ENCODE assay signal across 35 cellular contexts in genomic region chr13:48012668-48013067, GRCh38. TPM values are rescaled to one million over a fixed set of nuclear protein-coding genes. Genes with fewer than 3 reads are reported as not detected.
A peak's percentile ranks its signal among the peaks of the same experiment; 100 is the strongest.
DNase-seq lines count a peak whose midpoint lies in the region; ATAC-seq, FAIRE-seq and TF ChIP-seq lines count a peak whose summit lies in the region.
"Had no signal": no experiment of that assay in that cellular context is flagged by ENCODE, and none has a peak within 500 bp of the region (broad histone marks: within the 10 kb centered on the region; RNA-seq: fewer than 3 reads in every experiment).

No MANE protein-coding gene starts in this region.

- peaks cover 23% of the 10 kb centered on the region for H3K36me3 Mint-ChIP-seq in endodermal cell (ENCODE audit: low read depth)

- 95% methylated on average over 1 of the region's 1 CpG for WGBS in HepG2 (ENCODE audit: low lambda C conversion rate)
- 83% methylated on average over 1 of the region's 1 CpG for WGBS in right lobe of liver (ENCODE audit: insufficient coverage, low coverage, low lambda C conversion rate, missing lambda C conversion rate)
- 100% methylated on average over 1 of the region's 1 CpG for WGBS in endodermal cell (ENCODE audit: insufficient coverage in 1 of 2, insufficient read length in 1 of 2), 2 experiments
- WGBS in small intestine, 3 donors, result 98 to 100% (median 100%) methylated on average over 1 of the region's 1 CpG

- DNase-seq in HepG2 (ENCODE audit: low spot score), result no peak
- no peak for DNase-seq in right lobe of liver
- DNase-seq in endodermal cell, result no peak
- no peak for DNase-seq in small intestine
- DNase-seq in DMS153 treated with DMSO at 0.1 percent for 48 hours (lab: John Stamatoyannopoulos, UW; ENCODE audit: unreplicated experiment), result no peak
- no peak for DNase-seq in GM19239 (ENCODE audit: insufficient read length, low spot score)
- DNase-seq: 8988T; ACHN; AML-193; BE2C; C1 segment of cervical spinal cord; Caco-2; Calu3; CD4-positive, alpha-beta memory T cell; CD4-positive, alpha-beta T cell; CD4-positive, CD25-positive, alpha-beta regulatory T cell; CD8-positive, alpha-beta memory T cell; CD8-positive, alpha-beta T cell; COR-L47; DMS 273 treated with DMSO at 0.1 percent for 48 hours; DMS153; DMS53; DMS79; DMS79 treated with DMSO at 0.1 percent for 48 hours; DND-41; EL had no signal

- H3K27ac Mint-ChIP-seq in endodermal cell, result no peak overlapping the region
- H3K27ac Mint-ChIP-seq: B cell; CD14-positive monocyte; CD4-positive, alpha-beta memory T cell; CD4-positive, alpha-beta T cell; CD8-positive, alpha-beta memory T cell; CD8-positive, alpha-beta T cell had no signal

- intact Hi-C loops in HepG2 (cut with micrococcal nuclease; ENCODE audit: unreplicated experiment), result no loop called here
- intact Hi-C loops in right lobe of liver (cut with DNase I), result no loop called here

- H3K9ac ChIP-seq in HepG2 (ENCODE audit: insufficient read depth, low read depth, low read length) (no peak overlapping the region), endodermal cell (ENCODE audit: extremely low read depth, low read length, poor library complexity, severe bottlenecking) (no peak overlapping the region)
- H3K9ac ChIP-seq: BLaER1; BLaER1 treated with 17β-estradiol and CSF1 and Interleukin-3, amounts not matched to agents 10 nM and 100 nM had no signal

- H3K4me1 ChIP-seq in HepG2 (ENCODE audit: insufficient read depth, low read length) (peaks cover 13% of the 10 kb centered on the region), right lobe of liver (no peaks in the 10 kb centered on the region), endodermal cell (ENCODE audit: control insufficient read depth, insufficient read depth, low read length) (no peaks in the 10 kb centered on the region), small intestine (ENCODE audit: control insufficient read depth in 2 of 2, insufficient read depth in 1 of 2, low read depth in 1 of 2, low read length in 1 of 2) (no peaks in the 10 kb centered on the region)
- H3K4me1 ChIP-seq: BE2C, BLaER1 had no signal

- peaks cover 17% of the 10 kb centered on the region for H3K4me1 Mint-ChIP-seq in endodermal cell
- H3K4me1 Mint-ChIP-seq: B cell had no signal

- no peaks in the 10 kb centered on the region for H3K79me2 ChIP-seq in HepG2 (ENCODE audit: insufficient read depth, low read length)

- FAIRE-seq in HepG2 (lab: Jason Lieb, UNC), result no peak
- FAIRE-seq in small intestine (lab: Jason Lieb, UNC), result peak; percentile 39
- no peak for FAIRE-seq in GM19239 (lab: Jason Lieb, UNC)
- FAIRE-seq: A204.1, A549, D721Med had no signal

- no peak overlapping the region for H2AFZ ChIP-seq in HepG2 (ENCODE audit: low read length)

- TF ChIP-seq RAD21 in HepG2 (CRISPR knock-in tag; IDR thresholded peaks at IDR 0.05), result no peak

- H4K20me1 ChIP-seq in HepG2 (ENCODE audit: insufficient read depth, low read length), result no peaks in the 10 kb centered on the region
- H4K20me1 ChIP-seq: BLaER1; BLaER1 treated with 17β-estradiol and CSF1 and Interleukin-3, amounts not matched to agents 10 nM and 100 nM had no signal

- H3K9me3 ChIP-seq in HepG2 (ENCODE audit: low read length) (no peaks in the 10 kb centered on the region), right lobe of liver (no peaks in the 10 kb centered on the region), endodermal cell (ENCODE audit: control insufficient read depth, low read length) (peaks cover 23% of the 10 kb centered on the region), small intestine (ENCODE audit: control insufficient read depth, low read depth) (no peaks in the 10 kb centered on the region)
- H3K9me3 ChIP-seq: A549, BE2C, BLaER1 had no signal

- TF ChIP-seq POLR2A in HepG2 (IDR thresholded peaks at IDR 0.05; ENCODE audit: insufficient read depth in 1 of 2, low read depth in 2 of 2, low read length in 2 of 2), result no peak
- TF ChIP-seq POLR2A in right lobe of liver (IDR thresholded peaks at IDR 0.05), result no peak

- no peak overlapping the region for H3K4me3 ChIP-seq in HepG2 (replicated peaks in 1 of 3; ENCODE audit: insufficient read depth in 1 of 3, low read depth in 2 of 3, low read length in 3 of 3)
- H3K4me3 ChIP-seq in right lobe of liver, result no peak overlapping the region
- peak overlapping the region; percentile 25 for H3K4me3 ChIP-seq in endodermal cell (ENCODE audit: low read length)
- no peak overlapping the region for H3K4me3 ChIP-seq in small intestine (ENCODE audit: low read depth in 1 of 2, low read length in 2 of 2)
- H3K4me3 ChIP-seq: A549; BLaER1; BLaER1 treated with 17β-estradiol and CSF1 and Interleukin-3, amounts not matched to agents 10 nM and 100 nM had no signal

- no peaks in the 10 kb centered on the region for H3K36me3 ChIP-seq in HepG2 (replicated peaks in 1 of 2; ENCODE audit: control insufficient read depth in 1 of 2, insufficient read depth in 2 of 2, low read length in 2 of 2)
- no peaks in the 10 kb centered on the region for H3K36me3 ChIP-seq in right lobe of liver
- H3K36me3 ChIP-seq in endodermal cell (ENCODE audit: control insufficient read depth, insufficient read depth, low read length), result peaks cover 7% of the 10 kb centered on the region
- H3K36me3 ChIP-seq in small intestine (ENCODE audit: control insufficient read depth in 2 of 2, insufficient read depth in 2 of 2, low read length in 2 of 2), result no peaks in the 10 kb centered on the region

- peaks cover 13% of the 10 kb centered on the region for H3K9me3 Mint-ChIP-seq in endodermal cell
- H3K9me3 Mint-ChIP-seq: CD4-positive, alpha-beta T cell; CD8-positive, alpha-beta memory T cell; CD8-positive, alpha-beta T cell had no signal

- no peak for TF ChIP-seq CTCF in HepG2 (CRISPR knock-in tag; IDR thresholded peaks at IDR 0.05)
- TF ChIP-seq CTCF in right lobe of liver (IDR thresholded peaks at IDR 0.05), result no peak
- TF ChIP-seq CTCF in endodermal cell (conservative IDR thresholded peaks at IDR 0.05), result no peak

- CTCF ChIA-PET in HepG2 (lab: Yijun Ruan, JAX; ENCODE audit: low intra/inter-chr PET ratio, low total read pairs), result no interaction called here

- H3K27me3 Mint-ChIP-seq in endodermal cell (ENCODE audit: insufficient read depth), result no peaks in the 10 kb centered on the region
- H3K27me3 Mint-ChIP-seq: B cell; CD4-positive, alpha-beta memory T cell; CD4-positive, alpha-beta T cell; CD4-positive, CD25-positive, alpha-beta regulatory T cell; CD8-positive, alpha-beta memory T cell had no signal

- BruUV-seq in HepG2 (replicated peaks; lab: Mats Ljungman, UMichigan), result no TSS peak

- no peak overlapping the region for H3K4me2 ChIP-seq in HepG2 (ENCODE audit: low read depth, low read length)
- H3K4me2 ChIP-seq: A549; BLaER1; BLaER1 treated with 17β-estradiol and CSF1 and Interleukin-3, amounts not matched to agents 10 nM and 100 nM had no signal

- POLR2A ChIA-PET in HepG2 (lab: Yijun Ruan, JAX), result interaction anchor here (1.5 kb wide), 1 partner anchor 11 kb away, joined by 8 read pairs; the partner anchor contains the start of gene SUCLA2

- H3K4me3 Mint-ChIP-seq in endodermal cell, result no peak overlapping the region
- H3K4me3 Mint-ChIP-seq: B cell; CD14-positive monocyte; CD4-positive, alpha-beta memory T cell; CD4-positive, alpha-beta T cell; CD4-positive, CD25-positive, alpha-beta regulatory T cell; CD8-positive, alpha-beta memory T cell; CD8-positive, alpha-beta T cell had no signal

- ATAC-seq in HepG2, result no peak
- no peak for ATAC-seq in right lobe of liver
- ATAC-seq: A549; CD8-positive, alpha-beta T cell had no signal

- in situ Hi-C loops in HepG2 (cut with HindIII; ENCODE audit: extremely low pct_ligation_motif_present, low pct_unique_long_range_greater_than_20kb), result no loop called here

- TF ChIP-seq EP300 in HepG2 (IDR thresholded peaks at IDR 0.05; ENCODE audit: low read depth in 2 of 2, low read length in 2 of 2) (no peak), HepG2 (CRISPR knock-in tag; IDR thresholded peaks at IDR 0.05; ENCODE audit: borderline replicate concordance) (no peak)

- no peaks in the 10 kb centered on the region for H3K27me3 ChIP-seq in HepG2 (ENCODE audit: control insufficient read depth in 1 of 2, insufficient read depth in 2 of 2, low read length in 2 of 2)
- H3K27me3 ChIP-seq in right lobe of liver, result no peaks in the 10 kb centered on the region
- H3K27me3 ChIP-seq in endodermal cell (ENCODE audit: control insufficient read depth, insufficient read depth, low read length, poor library complexity, severe bottlenecking), result no peaks in the 10 kb centered on the region
- no peaks in the 10 kb centered on the region for H3K27me3 ChIP-seq in small intestine (ENCODE audit: control insufficient read depth in 2 of 2, insufficient read depth in 2 of 2, low read length in 2 of 2)
- H3K27me3 ChIP-seq: BE2C; BLaER1; BLaER1 treated with 17β-estradiol and CSF1 and Interleukin-3, amounts not matched to agents 10 nM and 100 nM had no signal

- no peak overlapping the region for H3K27ac ChIP-seq in HepG2 (ENCODE audit: extremely low read length, insufficient read depth, low read length)
- no peak overlapping the region for H3K27ac ChIP-seq in right lobe of liver
- H3K27ac ChIP-seq in endodermal cell (ENCODE audit: low read depth, low read length), result no peak overlapping the region
- H3K27ac ChIP-seq in small intestine (ENCODE audit: low read depth in 1 of 2, low read length in 1 of 2), result no peak overlapping the region
- H3K27ac ChIP-seq: 22Rv1; A549; BLaER1; BLaER1 treated with 17β-estradiol and CSF1 and Interleukin-3, amounts not matched to agents 10 nM and 100 nM; C4-2B had no signal

RNA-seq across cellular contexts. Expression of gene SUCLA2, which starts 11.6 kb away (rescaled TPM):
- 77.1 and 121 TPM in 2 replicates for total RNA-seq in HepG2 (2016; rRNA removed; fragmentation: Illumina TruSeq; extraction: Trizol)
- 12.0 and 15.2 TPM in 2 replicates for total RNA-seq in HepG2 (2016; cell fraction: cytosol; rRNA removed; fragmentation: Illumina TruSeq; extraction: Trizol; ENCODE audit: low read depth)
- total RNA-seq in HepG2 (2016; cell fraction: insoluble cytoplasmic fraction; rRNA removed; fragmentation: Illumina TruSeq; extraction: Trizol), result 75.9 and 120 TPM in 2 replicates
- 14.9 and 21.6 TPM in 2 replicates for total RNA-seq in HepG2 (2016; cell fraction: membrane; rRNA removed; fragmentation: Illumina TruSeq; extraction: Trizol)
- total RNA-seq in HepG2 (2016; cell fraction: nucleus; rRNA removed; fragmentation: Illumina TruSeq; extraction: Trizol), result 63.1 and 64.4 TPM in 2 replicates
- polyA plus RNA-seq in HepG2 (2011; rRNA removed), result 20.2 and 28.4 TPM in 2 replicates
- 14.6 and 18.2 TPM in 2 replicates for polyA plus RNA-seq in HepG2 (2011; cell fraction: cytosol; rRNA removed)
- polyA plus RNA-seq in HepG2 (2011; cell fraction: nucleus; rRNA removed), result 12.2 and 14.6 TPM in 2 replicates
- polyA plus RNA-seq in HepG2 (2012), result 28.9 and 43.9 TPM in 2 replicates
- polyA plus RNA-seq in HepG2 (2016; cell fraction: cytosol; fragmentation: Illumina TruSeq; extraction: Trizol; ENCODE audit: low read depth), result 4.5 and 4.8 TPM in 2 replicates
- polyA plus RNA-seq in HepG2 (2016; cell fraction: insoluble cytoplasmic fraction; fragmentation: Illumina TruSeq; extraction: Trizol; ENCODE audit: low read depth), result 89.7 and 98.4 TPM in 2 replicates
- polyA plus RNA-seq in HepG2 (2016; cell fraction: membrane; fragmentation: Illumina TruSeq; extraction: Trizol; ENCODE audit: low read depth), result 10.1 and 12.2 TPM in 2 replicates
- 43.8 and 44.1 TPM in 2 replicates for polyA plus RNA-seq in HepG2 (2016; cell fraction: nucleus; fragmentation: Illumina TruSeq; extraction: Trizol; ENCODE audit: insufficient read depth, low read depth)
- 8.5 and 8.7 TPM in 2 replicates for polyA minus RNA-seq in HepG2 (2011; rRNA and poly(A)+ RNA removed; ENCODE audit: low replicate concordance)
- 20.0 and 21.3 TPM in 2 replicates for polyA minus RNA-seq in HepG2 (2011; cell fraction: cytosol; rRNA and poly(A)+ RNA removed)
- polyA minus RNA-seq in HepG2 (2011; cell fraction: nucleus; rRNA and poly(A)+ RNA removed), result 62.0 and 67.2 TPM in 2 replicates
- 10 to 100 TPM; 16.0 to 35.8 (median 19.8) TPM for total RNA-seq in right lobe of liver
- total RNA-seq in endodermal cell, result 10 to 100 TPM; 78.8 to 79.0 TPM
- polyA plus RNA-seq in endodermal cell (2013, experiment 1 of 2), result 55.5 TPM
- 52.2 TPM for polyA plus RNA-seq in endodermal cell (2013, experiment 2 of 2)
- polyA plus RNA-seq in small intestine, result 10 to 100 TPM; 57.8 to 91.2 (median 58.2) TPM

RNA-seq across cellular contexts. Expression of gene NUDT15, which starts 24.9 kb away (rescaled TPM):
- total RNA-seq in HepG2 (2016; rRNA removed; fragmentation: Illumina TruSeq; extraction: Trizol), result 47.3 and 69.9 TPM in 2 replicates
- 7.1 and 7.9 TPM in 2 replicates for total RNA-seq in HepG2 (2016; cell fraction: cytosol; rRNA removed; fragmentation: Illumina TruSeq; extraction: Trizol; ENCODE audit: low read depth)
- total RNA-seq in HepG2 (2016; cell fraction: insoluble cytoplasmic fraction; rRNA removed; fragmentation: Illumina TruSeq; extraction: Trizol), result 49.0 and 73.7 TPM in 2 replicates
- total RNA-seq in HepG2 (2016; cell fraction: membrane; rRNA removed; fragmentation: Illumina TruSeq; extraction: Trizol), result 30.3 and 35.9 TPM in 2 replicates
- total RNA-seq in HepG2 (2016; cell fraction: nucleus; rRNA removed; fragmentation: Illumina TruSeq; extraction: Trizol), result 15.9 and 17.8 TPM in 2 replicates
- 13.6 and 21.3 TPM in 2 replicates for polyA plus RNA-seq in HepG2 (2011; rRNA removed)
- polyA plus RNA-seq in HepG2 (2011; cell fraction: cytosol; rRNA removed), result 11.3 and 13.1 TPM in 2 replicates
- 2.6 and 3.5 TPM in 2 replicates for polyA plus RNA-seq in HepG2 (2011; cell fraction: nucleus; rRNA removed)
- 13.1 and 17.2 TPM in 2 replicates for polyA plus RNA-seq in HepG2 (2012)
- 8.9 and 9.5 TPM in 2 replicates for polyA plus RNA-seq in HepG2 (2016; cell fraction: cytosol; fragmentation: Illumina TruSeq; extraction: Trizol; ENCODE audit: low read depth)
- 75.0 and 88.7 TPM in 2 replicates for polyA plus RNA-seq in HepG2 (2016; cell fraction: insoluble cytoplasmic fraction; fragmentation: Illumina TruSeq; extraction: Trizol; ENCODE audit: low read depth)
- 25.3 and 25.5 TPM in 2 replicates for polyA plus RNA-seq in HepG2 (2016; cell fraction: membrane; fragmentation: Illumina TruSeq; extraction: Trizol; ENCODE audit: low read depth)
- polyA plus RNA-seq in HepG2 (2016; cell fraction: nucleus; fragmentation: Illumina TruSeq; extraction: Trizol; ENCODE audit: insufficient read depth, low read depth), result 26.7 and 30.6 TPM in 2 replicates
- polyA minus RNA-seq in HepG2 (2011; rRNA and poly(A)+ RNA removed; ENCODE audit: low replicate concordance), result 2.7 and 6.2 TPM in 2 replicates
- polyA minus RNA-seq in HepG2 (2011; cell fraction: cytosol; rRNA and poly(A)+ RNA removed), result 5.0 and 6.7 TPM in 2 replicates
- polyA minus RNA-seq in HepG2 (2011; cell fraction: nucleus; rRNA and poly(A)+ RNA removed), result 5.1 and 5.9 TPM in 2 replicates
- total RNA-seq in right lobe of liver, result 1 to 10 TPM; 5.1 to 7.6 (median 6.3) TPM
- 10 to 100 TPM; 42.0 to 59.8 TPM for total RNA-seq in endodermal cell
- 33.3 TPM for polyA plus RNA-seq in endodermal cell (2013, experiment 1 of 2)
- 31.8 TPM for polyA plus RNA-seq in endodermal cell (2013, experiment 2 of 2)
- polyA plus RNA-seq in small intestine, result 10 to 100 TPM; 13.2 to 33.9 (median 27.7) TPM
